6 cellular contexts compared by ENCODE assay signal in genomic region chr20:58981564-58982364, GRCh38. TPM values are rescaled to one million over a fixed set of nuclear protein-coding genes. Genes with fewer than 3 reads are reported as not detected.
DNase-seq lines count a peak whose midpoint lies in the region; ATAC-seq and TF ChIP-seq lines count a peak whose summit lies in the region.

No MANE protein-coding gene starts in this region.

- H3K4me2 ChIP-seq in PC-3 (ENCODE audit: low read length): peak overlapping the region; percentile 84

- TF ChIP-seq CTCF in PC-3 (conservative IDR thresholded peaks at IDR 0.05; ENCODE audit: low read depth, low read length): no peak
- no peak for TF ChIP-seq CTCF in stomach (IDR thresholded peaks at IDR 0.05)

- H3K36me3 ChIP-seq in PC-3 (ENCODE audit: low read depth, low read length): peaks cover 15% of the 10 kb centered on the region; the same call in 1 of the 2 replicates
- peaks cover 4 to 9% (median 9%) of the 10 kb centered on the region in 4 donors for H3K36me3 ChIP-seq in stomach

- H3K9me2 ChIP-seq in PC-3 (replicated peaks; ENCODE audit: low read length): no peaks in the 10 kb centered on the region

- ATAC-seq in PC-3: peak; percentile 22
- ATAC-seq in HG03139 (IDR thresholded peaks at IDR 0.05; ENCODE audit: unreplicated experiment): no peak

- peaks cover 22% of the 10 kb centered on the region for H4K20me1 ChIP-seq in PC-3 (ENCODE audit: low read length)

- DNase-seq in DMS53 (lab: John Stamatoyannopoulos, UW) (peak; percentile 49), DMS53 treated with DMSO at 0.1 percent for 48 hours (lab: John Stamatoyannopoulos, UW; ENCODE audit: unreplicated experiment) (no peak), PC-3 (peak; percentile 36), fibroblast of peridontal ligament (ENCODE audit: extremely low read depth) (peak; percentile 27), stomach (peak; percentile 24)

- peak overlapping the region; percentile 83 for H3K9ac ChIP-seq in PC-3 (ENCODE audit: low read length)

- WGBS in stomach, 5 donors: 10 to 20% (median 16%) methylated on average over 24 to 36 of the region's 36 CpGs

- no peaks in the 10 kb centered on the region for H3F3A ChIP-seq in PC-3 (ENCODE audit: low read length, unreplicated experiment)

- TF ChIP-seq EP300 in stomach (IDR thresholded peaks at IDR 0.05): no peak

- CTCF ChIA-PET in PC-3 (lab: Charles Lee): interaction anchor here (0.6 kb wide), 1 partner anchor 13 kb away, joined by 3 read pairs; no protein-coding TSS in a partner anchor

- POLR2A ChIA-PET in PC-3 (lab: Charles Lee; ENCODE audit: unreplicated experiment): no interaction called here

- no TSS peak for BruUV-seq in PC-3 (replicated peaks; lab: Mats Ljungman, UMichigan)

- H3K27ac ChIP-seq in PC-3 (ENCODE audit: low read length) (no peak overlapping the region; the same call in 1 of the 2 replicates), stomach (peak overlapping the region; percentile 32 to 95 (median 88))

- intact Hi-C loops in PC-3 (cut with micrococcal nuclease): loop anchor here (1.0 to 5.0 kb wide), 3 partner anchors 46 to 89 kb away; partner anchors contain the start of gene PRELID3B
- intact Hi-C loops in stomach (cut with DNase I; ENCODE audit: low total_unique reads): loop anchor here (10.0 kb wide), 2 partner anchors 63 to 77 kb away; partner anchors contain the start of gene PRELID3B

- peaks cover 54% of the 10 kb centered on the region for H3K79me2 ChIP-seq in PC-3 (ENCODE audit: low read length)

- no peak for TF ChIP-seq POLR2A in stomach (IDR thresholded peaks at IDR 0.05)

- H3K4me1 ChIP-seq in PC-3 (ENCODE audit: insufficient read depth, low read length) (peaks cover 7% of the 10 kb centered on the region; the same call in 1 of the 2 replicates), stomach (peaks cover 14 to 50% (median 37%) of the 10 kb centered on the region in 4 donors)

- H3K4me3 ChIP-seq in PC-3 (ENCODE audit: low read length) (peak overlapping the region; percentile 76), stomach (peak overlapping the region; percentile 74 to 97 (median 82))

- H3K27me3 ChIP-seq in PC-3 (ENCODE audit: low read length): no peaks in the 10 kb centered on the region
- H3K27me3 ChIP-seq in stomach: no peaks in the 10 kb centered on the region

- no peaks in the 10 kb centered on the region for H3K9me3 ChIP-seq in PC-3 (ENCODE audit: low read length)
- no peaks in the 10 kb centered on the region for H3K9me3 ChIP-seq in stomach

- peak overlapping the region; percentile 90 for H2AFZ ChIP-seq in PC-3 (ENCODE audit: low read length)

RNA-seq across cellular contexts. Expression of gene NELFCD, which starts 0.7 kb away (rescaled TPM):
- total RNA-seq in PC-3 (2014; rRNA removed): 131 and 144 TPM in 2 replicates
- total RNA-seq in stomach: 10 to 100 TPM; 20.9 to 59.5 (median 41.1) TPM
- polyA plus RNA-seq in stomach: 10 to 100 TPM; 34.7 to 47.5 (median 41.4) TPM

RNA-seq across cellular contexts. Expression of gene CTSZ, which starts 25.3 kb away (rescaled TPM):
- total RNA-seq in PC-3 (2014; rRNA removed): 191 and 225 TPM in 2 replicates
- total RNA-seq in stomach: 100 to 1,000 TPM in 1 of 5 donors, 10 to 100 TPM in 4; 35.3 to 134 (median 56.9) TPM
- 10 to 100 TPM; 41.7 to 59.1 (median 55.5) TPM for polyA plus RNA-seq in stomach

RNA-seq across cellular contexts. Expression of gene TUBB1, which starts 37.5 kb away (rescaled TPM):
- not detected in 2 replicates for total RNA-seq in PC-3 (2014; rRNA removed)
- total RNA-seq in stomach: under 1 TPM in 1 of 5 donors, not detected in 4; 0.55 TPM
- under 1 TPM in 2 of 3 donors, not detected in 1; 0.03 to 0.12 TPM for polyA plus RNA-seq in stomach

RNA-seq across cellular contexts. Expression of gene ATP5F1E, which starts 50.4 kb away (rescaled TPM):
- 47.1 and 58.5 TPM in 2 replicates for total RNA-seq in PC-3 (2014; rRNA removed)
- total RNA-seq in stomach: 100 to 1,000 TPM in 1 of 5 donors, 10 to 100 TPM in 4; 20.4 to 101 (median 27.4) TPM
- polyA plus RNA-seq in stomach: 10 to 100 TPM; 56.4 to 78.5 (median 71.5) TPM
